Comparison of ENCODE assay signal across 18 cellular contexts in genomic region chr15:84873997-84874396, GRCh38. TPM values are rescaled to one million over a fixed set of nuclear protein-coding genes. Genes with fewer than 3 reads are reported as not detected.
A peak's percentile ranks its signal among the peaks of the same experiment; 100 is the strongest.
DNase-seq lines count a peak whose midpoint lies in the region; ATAC-seq, FAIRE-seq and TF ChIP-seq lines count a peak whose summit lies in the region.
"Had no signal": no experiment of that assay in that cellular context is flagged by ENCODE, and none has a peak within 500 bp of the region (broad histone marks: within the 10 kb centered on the region; RNA-seq: fewer than 3 reads in every experiment).

No MANE protein-coding gene starts in this region.

- in situ Hi-C loops in HepG2 (cut with HindIII; ENCODE audit: extremely low pct_ligation_motif_present, low pct_unique_long_range_greater_than_20kb): no loop called here

- no peaks in the 10 kb centered on the region for H3K79me2 ChIP-seq in HepG2 (ENCODE audit: insufficient read depth, low read length)

- H3K9me3 ChIP-seq in HepG2 (ENCODE audit: low read length) (no peaks in the 10 kb centered on the region), thoracic aorta (no peaks in the 10 kb centered on the region)
- H3K9me3 ChIP-seq: BLaER1 had no signal

- H3K36me3 Mint-ChIP-seq in natural killer cell treated with Interleukin-12 subunit alpha and Interleukin-12 subunit beta and Interleukin-15 and Interleukin-18, amount 100 ng/mL, for 72 hours: no peaks in the 10 kb centered on the region
- no peaks in the 10 kb centered on the region for H3K36me3 Mint-ChIP-seq in natural killer cell
- H3K36me3 Mint-ChIP-seq: CD14-positive monocyte; CD8-positive, alpha-beta T cell had no signal

- no peaks in the 10 kb centered on the region for H3K4me1 Mint-ChIP-seq in natural killer cell treated with Interleukin-12 subunit alpha and Interleukin-12 subunit beta and Interleukin-15 and Interleukin-18, amount 100 ng/mL, for 72 hours (ENCODE audit: low read depth in 2 of 2)
- H3K4me1 Mint-ChIP-seq in natural killer cell: peaks cover 0 to 6% of the 10 kb centered on the region in 2 donors

- H3K9ac ChIP-seq in HepG2 (ENCODE audit: insufficient read depth, low read depth, low read length): no peak overlapping the region
- H3K9ac ChIP-seq: BLaER1 had no signal

- no TSS peak for BruUV-seq in HepG2 (replicated peaks; lab: Mats Ljungman, UMichigan)

- no peak for TF ChIP-seq RAD21 in HepG2 (CRISPR knock-in tag; IDR thresholded peaks at IDR 0.05)

- FAIRE-seq in HepG2 (lab: Jason Lieb, UNC): no peak
- FAIRE-seq: H1 had no signal

- H3K4me3 ChIP-seq in HepG2 (replicated peaks in 1 of 3; ENCODE audit: insufficient read depth in 1 of 3, low read depth in 2 of 3, low read length in 3 of 3): no peak overlapping the region
- no peak overlapping the region for H3K4me3 ChIP-seq in thoracic aorta
- H3K4me3 ChIP-seq: BLaER1 had no signal

- H3K27ac ChIP-seq in HepG2 (ENCODE audit: extremely low read length, insufficient read depth, low read length) (no peak overlapping the region), thoracic aorta (peak overlapping the region; percentile 61 to 85)
- H3K27ac ChIP-seq: 22Rv1, BLaER1 had no signal

- WGBS in HepG2 (ENCODE audit: low lambda C conversion rate): 4% methylated on average over 7 of the region's 7 CpGs

- no peak overlapping the region for H3K4me3 Mint-ChIP-seq in natural killer cell treated with Interleukin-12 subunit alpha and Interleukin-12 subunit beta and Interleukin-15 and Interleukin-18, amount 100 ng/mL, for 72 hours
- no peak overlapping the region for H3K4me3 Mint-ChIP-seq in natural killer cell
- H3K4me3 Mint-ChIP-seq: CD14-positive monocyte; CD8-positive, alpha-beta T cell; H9 had no signal

- no peaks in the 10 kb centered on the region for H4K20me1 ChIP-seq in HepG2 (ENCODE audit: insufficient read depth, low read length)
- H4K20me1 ChIP-seq: BLaER1 had no signal

- TF ChIP-seq POLR2A in HepG2 (IDR thresholded peaks at IDR 0.05; ENCODE audit: insufficient read depth in 1 of 2, low read depth in 2 of 2, low read length in 2 of 2): no peak

- TF ChIP-seq EP300 in HepG2 (IDR thresholded peaks at IDR 0.05; ENCODE audit: low read depth in 2 of 2, low read length in 2 of 2) (no peak), HepG2 (CRISPR knock-in tag; IDR thresholded peaks at IDR 0.05; ENCODE audit: borderline replicate concordance) (no peak)

- ATAC-seq in natural killer cell treated with Interleukin-12 subunit alpha and Interleukin-12 subunit beta and Interleukin-15 and Interleukin-18, amount 100 ng/mL, for 72 hours: no peak
- ATAC-seq in natural killer cell (no peak), HepG2 (no peak), thoracic aorta (ENCODE audit: insufficient number of reproducible peaks, low FRiP score, low read depth) (no peak), GM18873 (IDR thresholded peaks at IDR 0.05; ENCODE audit: low FRiP score, unreplicated experiment) (no peak), HG03025 (IDR thresholded peaks at IDR 0.05; ENCODE audit: low FRiP score, unreplicated experiment) (no peak)
- ATAC-seq: CD8-positive, alpha-beta T cell had no signal

- peaks cover 0 to 3% of the 10 kb centered on the region in 2 donors for H3K27me3 Mint-ChIP-seq in natural killer cell treated with Interleukin-12 subunit alpha and Interleukin-12 subunit beta and Interleukin-15 and Interleukin-18, amount 100 ng/mL, for 72 hours
- no peaks in the 10 kb centered on the region for H3K27me3 Mint-ChIP-seq in natural killer cell (ENCODE audit: low read depth in 2 of 2)

- no peak overlapping the region for H2AFZ ChIP-seq in HepG2 (ENCODE audit: low read length)

- H3K36me3 ChIP-seq in HepG2 (replicated peaks in 1 of 2; ENCODE audit: control insufficient read depth in 1 of 2, insufficient read depth in 2 of 2, low read length in 2 of 2) (no peaks in the 10 kb centered on the region), thoracic aorta (peaks cover 7% of the 10 kb centered on the region)
- H3K36me3 ChIP-seq: BLaER1 had no signal

- no peak overlapping the region for H3K4me2 ChIP-seq in HepG2 (ENCODE audit: low read depth, low read length)
- H3K4me2 ChIP-seq: BLaER1 had no signal

- POLR2A ChIA-PET in HepG2 (lab: Yijun Ruan, JAX): no interaction called here

- H3K4me1 ChIP-seq in HepG2 (ENCODE audit: insufficient read depth, low read length): peaks cover 35% of the 10 kb centered on the region
- H3K4me1 ChIP-seq in thoracic aorta (ENCODE audit: control insufficient read depth in 1 of 2, low read depth in 2 of 2): peaks cover 6 to 44% of the 10 kb centered on the region in 2 donors

- TF ChIP-seq CTCF in natural killer cell (IDR thresholded peaks at IDR 0.05) (no peak), HepG2 (CRISPR knock-in tag; IDR thresholded peaks at IDR 0.05) (no peak), thoracic aorta (IDR thresholded peaks at IDR 0.05) (no peak)

- no peak overlapping the region for H3K27ac Mint-ChIP-seq in natural killer cell treated with Interleukin-12 subunit alpha and Interleukin-12 subunit beta and Interleukin-15 and Interleukin-18, amount 100 ng/mL, for 72 hours
- no peak overlapping the region for H3K27ac Mint-ChIP-seq in natural killer cell
- H3K27ac Mint-ChIP-seq: CD14-positive monocyte; CD8-positive, alpha-beta T cell; H9 had no signal

- intact Hi-C loops in natural killer cell (cut with micrococcal nuclease) (no loop called here), HepG2 (cut with micrococcal nuclease; ENCODE audit: unreplicated experiment) (loop anchor here (10.0 kb wide), 1 partner anchor 49 kb away; no protein-coding TSS in a partner anchor)

- H3K9me3 Mint-ChIP-seq in natural killer cell treated with Interleukin-12 subunit alpha and Interleukin-12 subunit beta and Interleukin-15 and Interleukin-18, amount 100 ng/mL, for 72 hours: no peaks in the 10 kb centered on the region
- no peaks in the 10 kb centered on the region for H3K9me3 Mint-ChIP-seq in natural killer cell
- H3K9me3 Mint-ChIP-seq: CD8-positive, alpha-beta T cell; H9 had no signal

- DNase-seq in natural killer cell treated with Interleukin-12 subunit alpha and Interleukin-12 subunit beta and Interleukin-15 and Interleukin-18, amount 100 ng/mL, for 72 hours (ENCODE audit: low spot score): peak; percentile 18
- no peak for DNase-seq in natural killer cell
- no peak for DNase-seq in HepG2 (ENCODE audit: low spot score)
- no peak for DNase-seq in thoracic aorta (ENCODE audit: low spot score)
- no peak for DNase-seq in A172 (ENCODE audit: low spot score)
- DNase-seq: Calu3; CD8-positive, alpha-beta T cell; DMS79 treated with DMSO at 0.1 percent for 48 hours; GF-D8; H9 had no signal

- peaks cover 0 to 4% of the 10 kb centered on the region in 2 experiments; a peak in 1 of 5 replicates for H3K27me3 ChIP-seq in HepG2 (ENCODE audit: control insufficient read depth in 1 of 2, insufficient read depth in 2 of 2, low read length in 2 of 2)
- H3K27me3 ChIP-seq in thoracic aorta (replicated peaks; ENCODE audit: insufficient read depth): no peaks in the 10 kb centered on the region
- H3K27me3 ChIP-seq: BLaER1 had no signal

- CTCF ChIA-PET in HepG2 (lab: Yijun Ruan, JAX; ENCODE audit: low intra/inter-chr PET ratio, low total read pairs): no interaction called here

RNA-seq across cellular contexts. Expression of gene SLC28A1, which starts 10.5 kb away (rescaled TPM):
- total RNA-seq in natural killer cell treated with Interleukin-12 subunit alpha and Interleukin-12 subunit beta and Interleukin-15 and Interleukin-18, amount 100 ng/mL, for 72 hours: not detected
- not detected for total RNA-seq in natural killer cell
- 0.31 and 0.39 TPM in 2 replicates for total RNA-seq in HepG2 (2016; rRNA removed; fragmentation: Illumina TruSeq; extraction: Trizol)
- not detected in 2 replicates for total RNA-seq in HepG2 (2016; cell fraction: cytosol; rRNA removed; fragmentation: Illumina TruSeq; extraction: Trizol; ENCODE audit: low read depth)
- 0.21 and 0.43 TPM in 2 replicates for total RNA-seq in HepG2 (2016; cell fraction: insoluble cytoplasmic fraction; rRNA removed; fragmentation: Illumina TruSeq; extraction: Trizol)
- total RNA-seq in HepG2 (2016; cell fraction: membrane; rRNA removed; fragmentation: Illumina TruSeq; extraction: Trizol): 0.14 and 0.15 TPM in 2 replicates
- 0.28 and 0.59 TPM in 2 replicates for total RNA-seq in HepG2 (2016; cell fraction: nucleus; rRNA removed; fragmentation: Illumina TruSeq; extraction: Trizol)
- 5.8 and 8.6 TPM in 2 replicates for polyA plus RNA-seq in HepG2 (2011; rRNA removed)
- polyA plus RNA-seq in HepG2 (2011; cell fraction: cytosol; rRNA removed): 3.5 and 4.1 TPM in 2 replicates
- 15.9 and 18.6 TPM in 2 replicates for polyA plus RNA-seq in HepG2 (2011; cell fraction: nucleus; rRNA removed)
- polyA plus RNA-seq in HepG2 (2012): 4.6 and 13.0 TPM in 2 replicates
- 0.06 TPM in 1 of 2 replicates, not detected in the other for polyA plus RNA-seq in HepG2 (2016; cell fraction: cytosol; fragmentation: Illumina TruSeq; extraction: Trizol; ENCODE audit: low read depth)
- 0.19 and 0.36 TPM in 2 replicates for polyA plus RNA-seq in HepG2 (2016; cell fraction: insoluble cytoplasmic fraction; fragmentation: Illumina TruSeq; extraction: Trizol; ENCODE audit: low read depth)
- 0.09 and 0.14 TPM in 2 replicates for polyA plus RNA-seq in HepG2 (2016; cell fraction: membrane; fragmentation: Illumina TruSeq; extraction: Trizol; ENCODE audit: low read depth)
- polyA plus RNA-seq in HepG2 (2016; cell fraction: nucleus; fragmentation: Illumina TruSeq; extraction: Trizol; ENCODE audit: insufficient read depth, low read depth): 0.67 and 1.0 TPM in 2 replicates
- polyA minus RNA-seq in HepG2 (2011; rRNA and poly(A)+ RNA removed; ENCODE audit: low replicate concordance): 15.2 TPM in 1 of 2 replicates, not detected in the other
- polyA minus RNA-seq in HepG2 (2011; cell fraction: cytosol; rRNA and poly(A)+ RNA removed): 2.1 and 2.8 TPM in 2 replicates
- 8.0 and 10.1 TPM in 2 replicates for polyA minus RNA-seq in HepG2 (2011; cell fraction: nucleus; rRNA and poly(A)+ RNA removed)
- total RNA-seq in thoracic aorta: 1 to 10 TPM in 1 of 2 donors, under 1 TPM in 1; 0.41 to 1.6 TPM
- total RNA-seq in A172 (2014; rRNA removed; shearing (Covaris generic)): not detected in 2 replicates
- total RNA-seq: A673; CD8-positive, alpha-beta T cell; H1 had no signal
- polyA plus RNA-seq: AG04450, CD14-positive monocyte had no signal

RNA-seq across cellular contexts. Expression of gene ALPK3, which starts 56.8 kb away (rescaled TPM):
- under 1 TPM; 0.43 to 0.67 TPM for total RNA-seq in natural killer cell treated with Interleukin-12 subunit alpha and Interleukin-12 subunit beta and Interleukin-15 and Interleukin-18, amount 100 ng/mL, for 72 hours
- total RNA-seq in natural killer cell: 1 to 10 TPM in 1 of 3 donors, under 1 TPM in 2; 0.35 to 1.1 (median 0.63) TPM
- total RNA-seq in HepG2 (2016; rRNA removed; fragmentation: Illumina TruSeq; extraction: Trizol): 0.03 and 0.04 TPM in 2 replicates
- under 0.01 TPM in 1 of 2 replicates, not detected in the other for total RNA-seq in HepG2 (2016; cell fraction: cytosol; rRNA removed; fragmentation: Illumina TruSeq; extraction: Trizol; ENCODE audit: low read depth)
- 0.03 and 0.04 TPM in 2 replicates for total RNA-seq in HepG2 (2016; cell fraction: insoluble cytoplasmic fraction; rRNA removed; fragmentation: Illumina TruSeq; extraction: Trizol)
- total RNA-seq in HepG2 (2016; cell fraction: membrane; rRNA removed; fragmentation: Illumina TruSeq; extraction: Trizol): not detected in 2 replicates
- total RNA-seq in HepG2 (2016; cell fraction: nucleus; rRNA removed; fragmentation: Illumina TruSeq; extraction: Trizol): 0.03 and 0.34 TPM in 2 replicates
- polyA plus RNA-seq in HepG2 (2011; rRNA removed): 0.10 and 0.42 TPM in 2 replicates
- polyA plus RNA-seq in HepG2 (2011; cell fraction: cytosol; rRNA removed): 0.03 and 0.05 TPM in 2 replicates
- polyA plus RNA-seq in HepG2 (2011; cell fraction: nucleus; rRNA removed): 0.31 and 0.56 TPM in 2 replicates
- polyA plus RNA-seq in HepG2 (2012): 0.13 and 0.16 TPM in 2 replicates
- not detected in 2 replicates for polyA plus RNA-seq in HepG2 (2016; cell fraction: cytosol; fragmentation: Illumina TruSeq; extraction: Trizol; ENCODE audit: low read depth)
- polyA plus RNA-seq in HepG2 (2016; cell fraction: insoluble cytoplasmic fraction; fragmentation: Illumina TruSeq; extraction: Trizol; ENCODE audit: low read depth): 0.02 TPM in 1 of 2 replicates, not detected in the other
- polyA plus RNA-seq in HepG2 (2016; cell fraction: membrane; fragmentation: Illumina TruSeq; extraction: Trizol; ENCODE audit: low read depth): not detected in 2 replicates
- 0.12 TPM in 1 of 2 replicates, not detected in the other for polyA plus RNA-seq in HepG2 (2016; cell fraction: nucleus; fragmentation: Illumina TruSeq; extraction: Trizol; ENCODE audit: insufficient read depth, low read depth)
- polyA minus RNA-seq in HepG2 (2011; rRNA and poly(A)+ RNA removed; ENCODE audit: low replicate concordance): 0.10 and 0.65 TPM in 2 replicates
- not detected in 2 replicates for polyA minus RNA-seq in HepG2 (2011; cell fraction: cytosol; rRNA and poly(A)+ RNA removed)
- polyA minus RNA-seq in HepG2 (2011; cell fraction: nucleus; rRNA and poly(A)+ RNA removed): 0.12 and 0.13 TPM in 2 replicates
- total RNA-seq in thoracic aorta: 10 to 100 TPM; 56.9 to 81.1 TPM
- 0.10 and 0.12 TPM in 2 replicates for total RNA-seq in A172 (2014; rRNA removed; shearing (Covaris generic))

Comparison
In these comparisons a context has a peak if more than half of its experiments do, and no peak if none do; other contexts are left out.
1. RNA of gene ALPK3, which starts 56.8 kb away (total RNA-seq): 56.9 to 81.1 TPM in thoracic aorta; 0.43 to 0.67 TPM in natural killer cell treated with Interleukin-12 subunit alpha and Interleukin-12 subunit beta and Interleukin-15 and Interleukin-18, amount 100 ng/mL, for 72 hours, 0.35 to 1.1 TPM in natural killer cell, 0.10 to 0.12 TPM in A172 and under 0.01 to 0.34 TPM in HepG2; every median in the first group is over 10 times any median in the second.